In genomic region chr3:96354742-96355141, GRCh38 we compare ENCODE assay signal across 31 cellular contexts.
DNase-seq lines count a peak whose midpoint lies in the region; FAIRE-seq and TF ChIP-seq lines count a peak whose summit lies in the region.
"Had no signal": no experiment of that assay in that cellular context is flagged by ENCODE, and none has a peak within 500 bp of the region (broad histone marks: within the 10 kb centered on the region; RNA-seq: fewer than 3 reads in every experiment).

No MANE protein-coding gene starts in this region.

- H3K27me3 ChIP-seq in breast epithelium (no peaks in the 10 kb centered on the region), HAP-1 (ENCODE audit: low read depth) (no peaks in the 10 kb centered on the region)
- H3K27me3 ChIP-seq: adrenal gland, heart left ventricle, neural progenitor cell, right lobe of liver had no signal

- in situ Hi-C loops in astrocyte of the spinal cord (cut with HindIII; ENCODE audit: low sequenced_read_pairs) = no loop called here
- in situ Hi-C loops in HAP-1 (cut with MboI; ENCODE audit: low sequenced_read_pairs) = no loop called here

- H3K4me3 Mint-ChIP-seq in MCF 10A (ENCODE audit: unreplicated experiment) = no peak overlapping the region
- H3K4me3 Mint-ChIP-seq: activated T-cell treated with anti-CD3 and anti-CD28 coated beads, Interleukin-2, amount 50 U/mL, for 4 hours; CD4-positive, CD25-positive, alpha-beta regulatory T cell; neural progenitor cell had no signal

- DNase-seq in MCF 10A (ENCODE audit: unreplicated experiment) (peak; percentile 74), breast epithelium (ENCODE audit: low spot score in 2 of 2) (no peak), astrocyte of the spinal cord (ENCODE audit: low read depth, low spot score) (peak; percentile 3), glomerular endothelial cell (ENCODE audit: extremely low read depth, low read depth, low spot score) (peak; percentile 25), NCI-H345 treated with DMSO at 0.1 percent for 48 hours (lab: John Stamatoyannopoulos, UW; ENCODE audit: unreplicated experiment) (no peak), ureter (ENCODE audit: low spot score) (no peak), RCC 7860 (ENCODE audit: low spot score) (no peak), HAP-1 (ENCODE audit: low spot score in 2 of 2) (no peak)
- DNase-seq: activated CD4-positive, alpha-beta T cell treated with anti-CD3 and anti-CD28 coated beads for 48 hours; activated naive CD4-positive, alpha-beta T cell treated with Interleukin-2 at 50 U/mL for 16 hours; activated T-cell treated with anti-CD3 and anti-CD28 coated beads, Interleukin-2, amount 50 U/mL, for 4 hours; adrenal gland; CD4-positive, CD25-positive, alpha-beta regulatory T cell; heart left ventricle; MV-4-11; NCI-H146; NCI-H524 treated with DMSO at 0.1 percent for 48 hours; NK-92 treated with Interleukin-12 subunit alpha and Interleukin-12 subunit beta, amount 100 ng/mL, for 24 hours; PC-9; posterior cingulate gyrus; right lobe of liver; stimulated activated CD4-positive, alpha-beta T cell treated with anti-CD3 and anti-CD28 coated beads, Interleukin-12 subunit alpha, Interleukin-12 subunit beta, amount 100 ng/mL, for 4 hours; stimulated activated CD4-positive, alpha-beta T cell treated with anti-CD3 and anti-CD28 coated beads, Interleukin-4, amount 100 ng/mL, for 1 hour; SW 1271; T-helper 9 cell; trophoblast cell; WERI-Rb-1 had no signal

- TF ChIP-seq CTCF in MCF 10A (IDR thresholded peaks at IDR 0.05; ENCODE audit: unreplicated experiment) (no peak), breast epithelium (IDR thresholded peaks at IDR 0.05) (no peak), astrocyte of the spinal cord (IDR thresholded peaks at IDR 0.05; ENCODE audit: low read depth, low read length) (no peak)

- no peaks in the 10 kb centered on the region for H3K27me3 Mint-ChIP-seq in MCF 10A (ENCODE audit: insufficient read depth, unreplicated experiment)
- H3K27me3 Mint-ChIP-seq: CD4-positive, CD25-positive, alpha-beta regulatory T cell had no signal

- POLR2A ChIA-PET in MCF 10A (lab: Yijun Ruan, JAX) = no interaction called here

- no peaks in the 10 kb centered on the region for H3K36me3 ChIP-seq in breast epithelium
- H3K36me3 ChIP-seq in HAP-1 (replicated peaks) = no peaks in the 10 kb centered on the region
- H3K36me3 ChIP-seq: adrenal gland, heart left ventricle, neural progenitor cell, right lobe of liver, WERI-Rb-1 had no signal

- intact Hi-C loops in MCF 10A (cut with micrococcal nuclease) (no loop called here), breast epithelium (cut with DNase I; ENCODE audit: low total_unique reads) (no loop called here)

- no peaks in the 10 kb centered on the region for H3K4me1 ChIP-seq in breast epithelium
- H3K4me1 ChIP-seq in HAP-1 = no peaks in the 10 kb centered on the region
- H3K4me1 ChIP-seq: adrenal gland, heart left ventricle, neural progenitor cell, right lobe of liver had no signal

- CTCF ChIA-PET in MCF 10A (lab: Yijun Ruan, JAX) = interaction anchor here (0.7 kb wide), 1 partner anchor 769 kb away, joined by 4 read pairs; no protein-coding TSS in a partner anchor

- H3K9me3 ChIP-seq in breast epithelium (peaks cover 0 to 13% of the 10 kb centered on the region in 2 donors), HAP-1 (no peaks in the 10 kb centered on the region)
- H3K9me3 ChIP-seq: adrenal gland, right lobe of liver had no signal

- FAIRE-seq in RCC 7860 (lab: Jason Lieb, UNC) = no peak
- FAIRE-seq: D721Med had no signal

- H3K27ac Mint-ChIP-seq in MCF 10A (ENCODE audit: low read depth, unreplicated experiment) = peak overlapping the region; percentile 68
- H3K27ac Mint-ChIP-seq: CD4-positive, CD25-positive, alpha-beta regulatory T cell; neural progenitor cell had no signal

- H3K4me1 Mint-ChIP-seq in MCF 10A (ENCODE audit: insufficient read depth, unreplicated experiment) = peaks cover 21% of the 10 kb centered on the region
- H3K4me1 Mint-ChIP-seq: CD4-positive, CD25-positive, alpha-beta regulatory T cell; neural progenitor cell had no signal

- BruUV-seq in MCF 10A (replicated peaks; lab: Mats Ljungman, UMichigan) = no TSS peak

- TF ChIP-seq POLR2A in breast epithelium (IDR thresholded peaks at IDR 0.05) = no peak

- no peak overlapping the region for H3K4me3 ChIP-seq in breast epithelium
- H3K4me3 ChIP-seq in astrocyte of the spinal cord (ENCODE audit: low read depth, low read length) = no peak overlapping the region
- no peak overlapping the region for H3K4me3 ChIP-seq in HAP-1
- H3K4me3 ChIP-seq: adrenal gland, heart left ventricle, lung, neural progenitor cell, PC-9, right lobe of liver had no signal

- H3K36me3 Mint-ChIP-seq in MCF 10A (ENCODE audit: insufficient read depth, unreplicated experiment) = no peaks in the 10 kb centered on the region
- H3K36me3 Mint-ChIP-seq: CD4-positive, CD25-positive, alpha-beta regulatory T cell; neural progenitor cell had no signal

- H3K9me3 Mint-ChIP-seq in MCF 10A (ENCODE audit: unreplicated experiment) = no peaks in the 10 kb centered on the region

- no peak overlapping the region for H3K27ac ChIP-seq in breast epithelium
- H3K27ac ChIP-seq: 22Rv1, adrenal gland, heart left ventricle, neural progenitor cell, PC-9, right lobe of liver, WERI-Rb-1 had no signal

Comparison
In these comparisons a context has a peak if more than half of its experiments do, and no peak if none do; other contexts are left out.
1. DNase-seq: peak in MCF 10A (single experiment), astrocyte of the spinal cord (single experiment) and glomerular endothelial cell (single experiment); none in breast epithelium (0 of 2), NCI-H345 treated with DMSO at 0.1 percent for 48 hours (single experiment), ureter (single experiment), RCC 7860 (single experiment) and HAP-1 (0 of 2).